ENCODE assay signal across 11 cellular contexts in the genomic region with DNA sequence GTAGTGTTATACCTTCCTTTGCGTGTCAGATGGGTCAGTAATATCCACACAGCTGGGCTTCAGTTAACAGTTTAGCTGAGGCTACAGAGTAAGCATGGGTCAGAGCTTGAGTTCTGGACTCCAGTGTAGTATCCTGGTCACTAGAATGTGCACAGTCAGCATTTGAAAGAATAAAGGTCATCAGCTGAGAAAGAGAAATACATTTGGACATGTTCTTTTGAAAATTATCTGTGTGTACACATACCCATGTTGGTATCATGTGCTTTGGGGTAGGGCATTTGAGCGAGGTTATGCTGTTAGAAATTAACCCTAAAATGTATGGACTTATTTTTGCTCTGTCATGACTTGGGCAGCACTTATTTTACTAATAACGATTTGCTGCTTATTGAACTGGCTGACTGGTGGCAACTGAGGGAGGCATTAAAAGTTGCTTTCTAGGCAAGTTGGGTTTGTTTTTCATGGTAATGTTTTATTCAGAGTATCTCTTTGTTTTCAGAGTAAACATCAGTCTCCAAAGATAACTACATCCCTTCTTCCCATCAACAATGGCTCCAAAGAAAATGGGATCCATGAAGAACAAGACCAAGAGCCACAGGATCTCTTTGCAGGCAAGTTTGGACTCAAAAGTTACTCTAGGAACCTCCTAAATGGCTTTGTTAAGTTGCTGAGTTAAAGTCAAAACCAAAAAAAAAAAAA. TPM values are rescaled to one million over a fixed set of nuclear protein-coding genes. Genes with fewer than 3 reads are reported as not detected.
A peak's percentile ranks its signal among the peaks of the same experiment; 100 is the strongest.
DNase-seq lines count a peak whose midpoint lies in the region; ATAC-seq and TF ChIP-seq lines count a peak whose summit lies in the region.
"Had no signal": no experiment of that assay in that cellular context is flagged by ENCODE, and none has a peak within 500 bp of the region (broad histone marks: within the 10 kb centered on the region; RNA-seq: fewer than 3 reads in every experiment).

No MANE protein-coding gene starts in this region.

- 33 to 56% (median 46%) methylated on average over 3 of the region's 3 CpGs for WGBS in ovary, 3 donors

- TF ChIP-seq CTCF in left ventricle myocardium inferior (IDR thresholded peaks at IDR 0.05; ENCODE audit: borderline replicate concordance), result no peak
- TF ChIP-seq CTCF in ovary (IDR thresholded peaks at IDR 0.05), result no peak

- H3K27me3 Mint-ChIP-seq in activated T-cell treated with anti-CD3 and anti-CD28 coated beads, Interleukin-2, amount 50 U/mL, for 24 hours, result no peaks in the 10 kb centered on the region
- H3K27me3 Mint-ChIP-seq: activated naive CD4-positive, alpha-beta T cell treated with anti-CD3 and anti-CD28 coated beads, Interleukin-2, amount 50 U/mL, for 24 hours had no signal

- peaks cover 44% of the 10 kb centered on the region for H3K4me1 Mint-ChIP-seq in activated T-cell treated with anti-CD3 and anti-CD28 coated beads, Interleukin-2, amount 50 U/mL, for 24 hours (ENCODE audit: low read depth)
- peaks cover 41% of the 10 kb centered on the region for H3K4me1 Mint-ChIP-seq in stimulated activated effector memory CD8-positive, alpha-beta T cell treated with anti-CD3 and anti-CD28 coated beads, Interleukin-12 subunit alpha, Interleukin-12 subunit beta, amount 100 ng/mL, for 72 hours

- H3K27ac Mint-ChIP-seq in activated T-cell treated with anti-CD3 and anti-CD28 coated beads, Interleukin-2, amount 50 U/mL, for 24 hours, result peak overlapping the region; percentile 76
- H3K27ac Mint-ChIP-seq in stimulated activated effector memory CD8-positive, alpha-beta T cell treated with anti-CD3 and anti-CD28 coated beads, Interleukin-12 subunit alpha, Interleukin-12 subunit beta, amount 100 ng/mL, for 72 hours, result peak overlapping the region; percentile 12
- H3K27ac Mint-ChIP-seq: activated naive CD4-positive, alpha-beta T cell treated with anti-CD3 and anti-CD28 coated beads, Interleukin-2, amount 50 U/mL, for 24 hours had no signal

- no peaks in the 10 kb centered on the region for H3K9me3 Mint-ChIP-seq in activated T-cell treated with anti-CD3 and anti-CD28 coated beads, Interleukin-2, amount 50 U/mL, for 24 hours
- no peaks in the 10 kb centered on the region for H3K9me3 Mint-ChIP-seq in stimulated activated effector memory CD8-positive, alpha-beta T cell treated with anti-CD3 and anti-CD28 coated beads, Interleukin-12 subunit alpha, Interleukin-12 subunit beta, amount 100 ng/mL, for 72 hours
- H3K9me3 Mint-ChIP-seq: activated naive CD4-positive, alpha-beta T cell treated with anti-CD3 and anti-CD28 coated beads, Interleukin-2, amount 50 U/mL, for 24 hours had no signal

- intact Hi-C loops in left ventricle myocardium inferior (cut with micrococcal nuclease), result no loop called here
- intact Hi-C loops in ovary (cut with DNase I), result no loop called here

- H3K36me3 Mint-ChIP-seq in activated T-cell treated with anti-CD3 and anti-CD28 coated beads, Interleukin-2, amount 50 U/mL, for 24 hours (ENCODE audit: low read depth), result peaks cover 55% of the 10 kb centered on the region
- peaks cover 56% of the 10 kb centered on the region for H3K36me3 Mint-ChIP-seq in stimulated activated effector memory CD8-positive, alpha-beta T cell treated with anti-CD3 and anti-CD28 coated beads, Interleukin-12 subunit alpha, Interleukin-12 subunit beta, amount 100 ng/mL, for 72 hours

- no peak for TF ChIP-seq EP300 in ovary (IDR thresholded peaks at IDR 0.05)

- H3K4me3 ChIP-seq in left ventricle myocardium inferior (no peak overlapping the region), ovary (no peak overlapping the region)

- ATAC-seq in stimulated activated effector memory CD8-positive, alpha-beta T cell treated with anti-CD3 and anti-CD28 coated beads, Interleukin-12 subunit alpha, Interleukin-12 subunit beta, amount 100 ng/mL, for 72 hours, result no peak
- no peak for ATAC-seq in HG02678 (IDR thresholded peaks at IDR 0.05; ENCODE audit: unreplicated experiment)

- no peaks in the 10 kb centered on the region for H3K27me3 ChIP-seq in left ventricle myocardium inferior (ENCODE audit: low read depth)
- no peaks in the 10 kb centered on the region for H3K27me3 ChIP-seq in ovary

- H3K36me3 ChIP-seq in left ventricle myocardium inferior (peaks cover 49% of the 10 kb centered on the region), ovary (no peaks in the 10 kb centered on the region)

- no peak for DNase-seq in activated T-cell treated with anti-CD3 and anti-CD28 coated beads, Interleukin-2, amount 50 U/mL, for 24 hours
- no peak for DNase-seq in activated T-cell treated with anti-CD3 and anti-CD28 coated beads, Interleukin-2, amount 50 U/mL, for 1 hour
- DNase-seq in left ventricle myocardium inferior (no peak), ovary (no peak)
- DNase-seq in stimulated activated effector memory CD8-positive, alpha-beta T cell treated with anti-CD3 and anti-CD28 coated beads, Interleukin-12 subunit alpha, Interleukin-12 subunit beta, amount 100 ng/mL, for 72 hours (ENCODE audit: low spot score in 2 of 2), result no peak
- DNase-seq: activated CD4-positive, CD25-positive, alpha-beta regulatory T cell; NCI-H345; RPMI8226 had no signal

- H3K9me3 ChIP-seq in left ventricle myocardium inferior (replicated peaks), result no peaks in the 10 kb centered on the region
- no peaks in the 10 kb centered on the region for H3K9me3 ChIP-seq in ovary

- H3K4me1 ChIP-seq in left ventricle myocardium inferior (peaks cover 61% of the 10 kb centered on the region), ovary (ENCODE audit: insufficient read depth) (peaks cover 8% of the 10 kb centered on the region)

- TF ChIP-seq POLR2A in ovary (IDR thresholded peaks at IDR 0.05), result no peak

- H3K27ac ChIP-seq in left ventricle myocardium inferior (replicated peaks) (peak overlapping the region; percentile 29), ovary (no peak overlapping the region)
- H3K27ac ChIP-seq: KMS-11 had no signal

- no peak overlapping the region for H3K4me3 Mint-ChIP-seq in activated T-cell treated with anti-CD3 and anti-CD28 coated beads, Interleukin-2, amount 50 U/mL, for 24 hours
- H3K4me3 Mint-ChIP-seq in stimulated activated effector memory CD8-positive, alpha-beta T cell treated with anti-CD3 and anti-CD28 coated beads, Interleukin-12 subunit alpha, Interleukin-12 subunit beta, amount 100 ng/mL, for 72 hours, result no peak overlapping the region
- H3K4me3 Mint-ChIP-seq: activated naive CD4-positive, alpha-beta T cell treated with anti-CD3 and anti-CD28 coated beads, Interleukin-2, amount 50 U/mL, for 24 hours had no signal

RNA-seq across cellular contexts. Expression of a gene that starts 16.4 kb away (rescaled TPM):
- total RNA-seq in left ventricle myocardium inferior (72.1 TPM), ovary (100 to 1,000 TPM in 5 of 7 donors, 10 to 100 TPM in 2; 57.9 to 139 (median 126) TPM)
- 100 to 1,000 TPM in 1 of 2 donors, 10 to 100 TPM in 1; 51.5 to 120 TPM for polyA plus RNA-seq in ovary

RNA-seq across cellular contexts. Expression of a gene that starts 18.6 kb away (rescaled TPM):
- total RNA-seq in left ventricle myocardium inferior (71.0 TPM), ovary (10 to 100 TPM; 13.2 to 34.9 (median 17.8) TPM)
- polyA plus RNA-seq in ovary, result 10 to 100 TPM; 32.9 to 43.8 TPM

RNA-seq across cellular contexts. Expression of a gene that starts 39.3 kb away (rescaled TPM):
- total RNA-seq in left ventricle myocardium inferior (2.0 TPM), ovary (1 to 10 TPM in 1 of 7 donors, under 1 TPM in 5, not detected in 1; 0.15 to 2.3 (median 0.28) TPM)
- under 1 TPM; 0.07 to 0.81 TPM for polyA plus RNA-seq in ovary

RNA-seq across cellular contexts. Expression of a gene that starts 50.6 kb away (rescaled TPM):
- 102 TPM for total RNA-seq in left ventricle myocardium inferior
- 100 to 1,000 TPM; 201 to 589 (median 367) TPM for total RNA-seq in ovary
- 100 to 1,000 TPM; 434 to 514 TPM for polyA plus RNA-seq in ovary
